In the genomic region with DNA sequence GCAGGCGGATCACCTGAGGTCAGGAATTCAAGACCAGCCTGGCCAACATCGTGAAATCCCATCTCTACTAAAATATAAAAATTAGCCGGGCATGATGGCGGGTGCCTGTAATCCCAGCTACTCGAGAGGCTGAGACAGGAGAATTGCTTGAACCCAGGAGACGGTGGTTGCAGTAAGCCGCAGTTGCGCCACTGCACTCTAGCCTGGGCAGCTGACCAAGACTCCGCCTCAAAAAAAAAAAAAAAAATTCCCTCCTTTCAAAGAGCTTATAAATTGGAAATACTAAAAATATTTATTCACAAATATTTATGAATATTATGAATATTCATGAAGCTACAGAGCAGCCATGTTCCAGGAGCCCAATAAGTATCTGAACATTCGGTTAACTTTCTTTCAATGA, we compare ENCODE assay signal across 8 cellular contexts. TPM values are rescaled to one million over a fixed set of nuclear protein-coding genes. Genes with fewer than 3 reads are reported as not detected.
DNase-seq lines count a peak whose midpoint lies in the region; ATAC-seq and TF ChIP-seq lines count a peak whose summit lies in the region.
"Not testable (repeated sequence)": the region's sequence is repeated elsewhere in the genome, so short reads cannot be mapped to it uniquely, and the experiment has no call there.

No MANE protein-coding gene starts in this region.

- whole genome bisulfite sequencing in mammary epithelial cell (ENCODE audit: low coverage, missing lambda C conversion rate) = 100% methylated on average over 5 of the region's 10 CpGs
- WGBS in heart left ventricle, 4 donors = 88 to 92% (median 91%) methylated on average over 10 of the region's 10 CpGs

- H3K27ac ChIP-seq in ACC112 (ENCODE audit: low read depth, low read length) = peak overlapping the region; percentile 26; the same call in 1 of the 2 replicates
- H3K27ac ChIP-seq in mammary epithelial cell (ENCODE audit: insufficient read depth, low read depth, low read length) = not testable (repeated sequence)
- peak overlapping the region in 7 of 12 donors; percentile 1 to 55 (median 31) for H3K27ac ChIP-seq in heart left ventricle

- peak overlapping the region; percentile 63 for H3K4me2 ChIP-seq in mammary epithelial cell (ENCODE audit: insufficient read depth, low read depth, low read length)

- not testable (repeated sequence) for TF ChIP-seq POLR2A in heart left ventricle (IDR thresholded peaks at IDR 0.05)

- intact Hi-C loops in mammary epithelial cell (cut with micrococcal nuclease); heart left ventricle (cut with DNase I): not testable (repeated sequence)

- not testable (repeated sequence) for ATAC-seq in activated naive CD4-positive, alpha-beta T cell treated with anti-CD3 and anti-CD28 coated beads, Interleukin-2, amount 50 U/mL, for 72 hours; heart left ventricle; naive B cell (ENCODE audit: low read depth in 2 of 2); stimulated activated effector memory CD8-positive, alpha-beta T cell treated with anti-CD3 and anti-CD28 coated beads, Interleukin-12 subunit alpha, Interleukin-12 subunit beta, amount 100 ng/mL, for 72 hours

- peak overlapping the region in 3 of 4 donors; percentile 30 to 85 (median 80) for H3K4me3 Mint-ChIP-seq in IgD-negative memory B cell
- peak overlapping the region; percentile 11 for H3K4me3 Mint-ChIP-seq in activated CD4-positive, alpha-beta T cell treated with anti-CD3 and anti-CD28 coated beads, Interleukin-2, amount 10 ng/mL, durations not matched to agents 7 days and 5 days
- peak overlapping the region in 7 of 8 donors; percentile 13 to 81 (median 36) for H3K4me3 Mint-ChIP-seq in naive B cell
- H3K4me3 Mint-ChIP-seq in stimulated activated effector memory CD8-positive, alpha-beta T cell treated with anti-CD3 and anti-CD28 coated beads, Interleukin-12 subunit alpha, Interleukin-12 subunit beta, amount 100 ng/mL, for 72 hours = not testable (repeated sequence)

- H3K9me3 ChIP-seq in mammary epithelial cell (replicated peaks; ENCODE audit: insufficient read depth, low read length); heart left ventricle: not testable (repeated sequence)

- H3K4me3 ChIP-seq in ACC112 (ENCODE audit: low read depth, low read length) = peak overlapping the region; percentile 14; the same call in 1 of the 2 replicates
- not testable (repeated sequence) for H3K4me3 ChIP-seq in mammary epithelial cell (replicated peaks in 1 of 3; ENCODE audit: insufficient read depth in 1 of 3, low read depth in 2 of 3, low read length in 3 of 3)
- peak overlapping the region in 1 of 12 donors; percentile 18 for H3K4me3 ChIP-seq in heart left ventricle

- H3K36me3 ChIP-seq in ACC112 (ENCODE audit: insufficient read depth, low read length) (peaks cover 21% of the 10 kb centered on the region), heart left ventricle (peaks cover 0 to 58% (median 13%) of the 10 kb centered on the region in 9 donors)
- not testable (repeated sequence) for H3K36me3 ChIP-seq in mammary epithelial cell (ENCODE audit: insufficient read depth, low read length)

- in situ Hi-C loops in mammary epithelial cell (cut with MboI; ENCODE audit: low sequenced_read_pairs in 2 of 2) = not testable (repeated sequence)

- H3K27me3 Mint-ChIP-seq in IgD-negative memory B cell; activated CD4-positive, alpha-beta T cell treated with anti-CD3 and anti-CD28 coated beads, Interleukin-2, amount 10 ng/mL, durations not matched to agents 7 days and 5 days; naive B cell: not testable (repeated sequence)

- not testable (repeated sequence) for H3K9me3 Mint-ChIP-seq in IgD-negative memory B cell; activated CD4-positive, alpha-beta T cell treated with anti-CD3 and anti-CD28 coated beads, Interleukin-2, amount 10 ng/mL, durations not matched to agents 7 days and 5 days; activated naive CD4-positive, alpha-beta T cell treated with anti-CD3 and anti-CD28 coated beads, Interleukin-2, amount 50 U/mL, for 72 hours; naive B cell; stimulated activated effector memory CD8-positive, alpha-beta T cell treated with anti-CD3 and anti-CD28 coated beads, Interleukin-12 subunit alpha, Interleukin-12 subunit beta, amount 100 ng/mL, for 72 hours

- DNase-seq in activated CD4-positive, alpha-beta T cell treated with anti-CD3 and anti-CD28 coated beads, Interleukin-2, amount 10 ng/mL, durations not matched to agents 7 days and 5 days; activated naive CD4-positive, alpha-beta T cell treated with anti-CD3 and anti-CD28 coated beads, Interleukin-2, amount 50 U/mL, for 72 hours (ENCODE audit: low spot score in 2 of 2); mammary epithelial cell; naive B cell; stimulated activated effector memory CD8-positive, alpha-beta T cell treated with anti-CD3 and anti-CD28 coated beads, Interleukin-12 subunit alpha, Interleukin-12 subunit beta, amount 100 ng/mL, for 72 hours (ENCODE audit: low spot score in 2 of 2): not testable (repeated sequence)
- DNase-seq in heart left ventricle = peak in 1 of 5 donors; percentile 44

- H3K4me1 ChIP-seq in ACC112 (ENCODE audit: control insufficient read depth, insufficient read depth, low read length, unreplicated experiment) (peaks cover 86% of the 10 kb centered on the region), mammary epithelial cell (ENCODE audit: insufficient read depth, low read length) (peaks cover 59% of the 10 kb centered on the region), heart left ventricle (peaks cover 15 to 100% (median 93%) of the 10 kb centered on the region in 12 donors)

- H3K79me2 ChIP-seq in ACC112 (ENCODE audit: control insufficient read depth, insufficient read depth, low read length, unreplicated experiment) = peaks cover 99% of the 10 kb centered on the region
- H3K79me2 ChIP-seq in mammary epithelial cell (ENCODE audit: insufficient read depth, low read length) = peaks cover 100% of the 10 kb centered on the region

- POLR2A ChIA-PET in activated CD4-positive, alpha-beta T cell treated with anti-CD3 and anti-CD28 coated beads, Interleukin-2, amount 10 ng/mL, durations not matched to agents 7 days and 5 days (lab: Charles Lee) = interaction anchor here (1.5 kb wide), 1 partner anchor 50 kb away, joined by 3 read pairs; the partner anchor contains the start of gene CISD2

- dilution Hi-C loops in mammary epithelial cell (cut with HindIII; ENCODE audit: low sequenced_read_pairs) = not testable (repeated sequence)

- H4K20me1 ChIP-seq in mammary epithelial cell (ENCODE audit: insufficient read depth, low read length) = peaks cover 20% of the 10 kb centered on the region

- CTCF ChIA-PET in activated CD4-positive, alpha-beta T cell treated with anti-CD3 and anti-CD28 coated beads, Interleukin-2, amount 10 ng/mL, durations not matched to agents 7 days and 5 days (lab: Charles Lee) = interaction anchor here (1.2 to 1.8 kb wide), 2 partner anchors 21 to 188 kb away, joined by 4 read pairs; no protein-coding TSS in a partner anchor
- CTCF ChIA-PET in mammary epithelial cell (lab: Charles Lee; ENCODE audit: low non-redundant PET) = not testable (repeated sequence)

- not testable (repeated sequence) for BruUV-seq in mammary epithelial cell (replicated peaks; lab: Mats Ljungman, UMichigan)

- H3K36me3 Mint-ChIP-seq in IgD-negative memory B cell; naive B cell; stimulated activated effector memory CD8-positive, alpha-beta T cell treated with anti-CD3 and anti-CD28 coated beads, Interleukin-12 subunit alpha, Interleukin-12 subunit beta, amount 100 ng/mL, for 72 hours: not testable (repeated sequence)
- H3K36me3 Mint-ChIP-seq in activated CD4-positive, alpha-beta T cell treated with anti-CD3 and anti-CD28 coated beads, Interleukin-2, amount 10 ng/mL, durations not matched to agents 7 days and 5 days (ENCODE audit: low read depth) = peaks cover 76% of the 10 kb centered on the region
- peaks cover 30 to 75% of the 10 kb centered on the region in 2 donors for H3K36me3 Mint-ChIP-seq in activated naive CD4-positive, alpha-beta T cell treated with anti-CD3 and anti-CD28 coated beads, Interleukin-2, amount 50 U/mL, for 72 hours

- TF ChIP-seq CTCF in mammary epithelial cell (conservative IDR thresholded peaks at IDR 0.05 in 1 of 2, IDR thresholded peaks at IDR 0.05 in 1 of 2; ENCODE audit: extremely low read depth in 1 of 2, insufficient read depth in 1 of 2, low read depth in 1 of 2, low read length in 2 of 2); heart left ventricle (IDR thresholded peaks at IDR 0.05): not testable (repeated sequence)

- H3K27ac Mint-ChIP-seq in IgD-negative memory B cell (peak overlapping the region in 2 of 3 donors; percentile 33 to 93), naive B cell (peak overlapping the region in 3 of 6 donors; percentile 68 to 78 (median 73))
- H3K27ac Mint-ChIP-seq in activated CD4-positive, alpha-beta T cell treated with anti-CD3 and anti-CD28 coated beads, Interleukin-2, amount 10 ng/mL, durations not matched to agents 7 days and 5 days = peak overlapping the region; percentile 31
- H3K27ac Mint-ChIP-seq in activated naive CD4-positive, alpha-beta T cell treated with anti-CD3 and anti-CD28 coated beads, Interleukin-2, amount 50 U/mL, for 72 hours = peak overlapping the region; percentile 84 to 87
- peak overlapping the region; percentile 37 for H3K27ac Mint-ChIP-seq in stimulated activated effector memory CD8-positive, alpha-beta T cell treated with anti-CD3 and anti-CD28 coated beads, Interleukin-12 subunit alpha, Interleukin-12 subunit beta, amount 100 ng/mL, for 72 hours

- peaks cover 70 to 82% (median 79%) of the 10 kb centered on the region in 3 donors for H3K4me1 Mint-ChIP-seq in IgD-negative memory B cell
- peaks cover 86% of the 10 kb centered on the region for H3K4me1 Mint-ChIP-seq in activated CD4-positive, alpha-beta T cell treated with anti-CD3 and anti-CD28 coated beads, Interleukin-2, amount 10 ng/mL, durations not matched to agents 7 days and 5 days
- peaks cover 57 to 86% (median 84%) of the 10 kb centered on the region in 3 donors for H3K4me1 Mint-ChIP-seq in naive B cell
- peaks cover 70% of the 10 kb centered on the region for H3K4me1 Mint-ChIP-seq in stimulated activated effector memory CD8-positive, alpha-beta T cell treated with anti-CD3 and anti-CD28 coated beads, Interleukin-12 subunit alpha, Interleukin-12 subunit beta, amount 100 ng/mL, for 72 hours

- H3K9ac ChIP-seq in mammary epithelial cell (ENCODE audit: insufficient read depth, low read length) = not testable (repeated sequence)

- H3K27me3 ChIP-seq in ACC112 (ENCODE audit: insufficient read depth, low read length); mammary epithelial cell (ENCODE audit: insufficient read depth, low read length); heart left ventricle: not testable (repeated sequence)

- H2AFZ ChIP-seq in ACC112 (ENCODE audit: low read length, unreplicated experiment); mammary epithelial cell (ENCODE audit: low read depth, low read length): not testable (repeated sequence)

RNA-seq across cellular contexts. Expression of gene UBE2D3, which starts 8.3 kb away (rescaled TPM):
- polyA plus RNA-seq in IgD-negative memory B cell = 396 TPM
- 100 to 1,000 TPM; 360 to 500 TPM for total RNA-seq in activated CD4-positive, alpha-beta T cell treated with anti-CD3 and anti-CD28 coated beads, Interleukin-2, amount 10 ng/mL, durations not matched to agents 7 days and 5 days
- 100 to 1,000 TPM; 413 to 496 TPM for total RNA-seq in activated naive CD4-positive, alpha-beta T cell treated with anti-CD3 and anti-CD28 coated beads, Interleukin-2, amount 50 U/mL, for 72 hours
- 100 to 1,000 TPM; 338 to 352 TPM for total RNA-seq in mammary epithelial cell
- polyA plus RNA-seq in mammary epithelial cell = 311 TPM
- polyA minus RNA-seq in mammary epithelial cell = 367 TPM
- total RNA-seq in heart left ventricle = 100 to 1,000 TPM; 216 to 381 (median 258) TPM
- 100 to 1,000 TPM in 1 of 2 donors, 10 to 100 TPM in 1; 87.4 to 351 TPM for polyA plus RNA-seq in heart left ventricle
- polyA plus RNA-seq in naive B cell (ENCODE audit: low read depth in 6 of 6) = 100 to 1,000 TPM; 352 to 705 (median 440) TPM

RNA-seq across cellular contexts. Expression of gene CISD2, which starts 49.7 kb away (rescaled TPM):
- polyA plus RNA-seq in IgD-negative memory B cell = 25.2 TPM
- 10 to 100 TPM; 35.1 to 40.7 TPM for total RNA-seq in activated CD4-positive, alpha-beta T cell treated with anti-CD3 and anti-CD28 coated beads, Interleukin-2, amount 10 ng/mL, durations not matched to agents 7 days and 5 days
- total RNA-seq in activated naive CD4-positive, alpha-beta T cell treated with anti-CD3 and anti-CD28 coated beads, Interleukin-2, amount 50 U/mL, for 72 hours = 10 to 100 TPM; 32.2 to 33.8 TPM
- total RNA-seq in mammary epithelial cell = 10 to 100 TPM; 23.0 to 26.8 TPM
- 19.2 TPM for polyA plus RNA-seq in mammary epithelial cell
- 14.8 TPM for polyA minus RNA-seq in mammary epithelial cell
- 10 to 100 TPM in 7 of 9 donors, 1 to 10 TPM in 2; 9.0 to 22.3 (median 18.4) TPM for total RNA-seq in heart left ventricle
- 10 to 100 TPM; 11.3 to 35.8 TPM for polyA plus RNA-seq in heart left ventricle
- polyA plus RNA-seq in naive B cell (ENCODE audit: low read depth in 6 of 6) = 10 to 100 TPM; 18.6 to 35.3 (median 27.1) TPM

RNA-seq across cellular contexts. Expression of gene MANBA, which starts 58.3 kb away (rescaled TPM):
- polyA plus RNA-seq in IgD-negative memory B cell = 32.4 TPM
- 10 to 100 TPM; 13.8 to 15.2 TPM for total RNA-seq in activated CD4-positive, alpha-beta T cell treated with anti-CD3 and anti-CD28 coated beads, Interleukin-2, amount 10 ng/mL, durations not matched to agents 7 days and 5 days
- 10 to 100 TPM; 12.3 to 20.6 TPM for total RNA-seq in activated naive CD4-positive, alpha-beta T cell treated with anti-CD3 and anti-CD28 coated beads, Interleukin-2, amount 50 U/mL, for 72 hours
- total RNA-seq in mammary epithelial cell = 10 to 100 TPM; 21.6 to 44.0 TPM
- 8.2 TPM for polyA plus RNA-seq in mammary epithelial cell
- polyA minus RNA-seq in mammary epithelial cell = 20.1 TPM
- 10 to 100 TPM; 25.0 to 44.0 (median 36.9) TPM for total RNA-seq in heart left ventricle
- 10 to 100 TPM in 1 of 2 donors, 1 to 10 TPM in 1; 6.2 to 16.9 TPM for polyA plus RNA-seq in heart left ventricle
- polyA plus RNA-seq in naive B cell (ENCODE audit: low read depth in 6 of 6) = 10 to 100 TPM; 53.2 to 65.9 (median 55.0) TPM
